ENCODE assay signal across 23 cellular contexts in genomic region chr5:59999056-59999455, GRCh38.
A peak's percentile ranks its signal among the peaks of the same experiment; 100 is the strongest.
DNase-seq lines count a peak whose midpoint lies in the region; ATAC-seq, FAIRE-seq and TF ChIP-seq lines count a peak whose summit lies in the region.
"Had no signal": no experiment of that assay in that cellular context is flagged by ENCODE, and none has a peak within 500 bp of the region (broad histone marks: within the 10 kb centered on the region; RNA-seq: fewer than 3 reads in every experiment).

No MANE protein-coding gene starts in this region.

- TF ChIP-seq CTCF in retinal pigment epithelial cell (conservative IDR thresholded peaks at IDR 0.05; ENCODE audit: low read depth, low read length) (no peak), pancreas (IDR thresholded peaks at IDR 0.05) (no peak)

- H3K36me3 ChIP-seq in pancreas, result no peaks in the 10 kb centered on the region
- H3K36me3 ChIP-seq: upper lobe of left lung had no signal

- no peak for TF ChIP-seq POLR2A in GM12892 (IDR thresholded peaks at IDR 0.05; ENCODE audit: low read depth, low read length)

- H3K27me3 ChIP-seq in pancreas, result no peaks in the 10 kb centered on the region
- H3K27me3 ChIP-seq: upper lobe of left lung had no signal

- intact Hi-C loops in pancreas (cut with DNase I), result no loop called here

- H3K27ac ChIP-seq in pancreas, result no peak overlapping the region
- H3K27ac ChIP-seq: psoas muscle, upper lobe of left lung had no signal

- no peaks in the 10 kb centered on the region for H3K9me3 ChIP-seq in pancreas

- FAIRE-seq in HTR-8/SVneo (lab: Jason Lieb, UNC) (no peak), GM12892 (lab: Jason Lieb, UNC) (no peak), pancreas (lab: Jason Lieb, UNC) (no peak)
- FAIRE-seq: endothelial cell of umbilical vein had no signal

- 72 to 75% methylated on average over 2 of the region's 2 CpGs for WGBS in pancreas, 2 donors

- peak; percentile 18 for DNase-seq in HTR-8/SVneo (ENCODE audit: insufficient read length, low spot score)
- peak; percentile 78 for DNase-seq in astrocyte of the hippocampus (ENCODE audit: low read depth, low spot score)
- DNase-seq in islet precursor cell, result peak; percentile 93
- DNase-seq in retinal pigment epithelial cell (ENCODE audit: low read depth), result peak; percentile 69
- DNase-seq in GM12892 (ENCODE audit: insufficient read length), result no peak
- DNase-seq in GM03348 (ENCODE audit: low spot score), result no peak
- no peak for DNase-seq in NCI-H1092 treated with DMSO at 0.1 percent for 48 hours (lab: John Stamatoyannopoulos, UW)
- DNase-seq in pancreas, result no peak
- DNase-seq: activated CD8-positive, alpha-beta memory T cell treated with anti-CD3 and anti-CD28 coated beads, Interleukin-2, amount 50 U/mL, for 48 hours; activated effector memory CD4-positive, alpha-beta T cell treated with Interleukin-2 at 50 U/mL for 16 hours; AML-193; dermis blood vessel endothelial cell; foreskin fibroblast; hypothalamus; NCI-H187; NCI-H2227 treated with DMSO at 0.1 percent for 48 hours; NCI-H82; nephron progenitor cell; psoas muscle; SHP77; stimulated activated CD4-positive, alpha-beta T cell treated with anti-CD3 and anti-CD28 coated beads, Interleukin-4, amount 100 ng/mL, for 4 hours; upper lobe of left lung had no signal

- no peak for ATAC-seq in pancreas
- ATAC-seq: psoas muscle had no signal

- H3K4me1 ChIP-seq in pancreas, result no peaks in the 10 kb centered on the region
- H3K4me1 ChIP-seq: psoas muscle, upper lobe of left lung had no signal

- H3K4me3 ChIP-seq in retinal pigment epithelial cell (ENCODE audit: low read length) (no peak overlapping the region), pancreas (no peak overlapping the region)
- H3K4me3 ChIP-seq: psoas muscle, upper lobe of left lung had no signal

Comparison
In these comparisons a context has a peak if more than half of its experiments do, and no peak if none do; other contexts are left out.
1. DNase-seq: peak in HTR-8/SVneo (single experiment), astrocyte of the hippocampus (single experiment), islet precursor cell (single experiment) and retinal pigment epithelial cell (single experiment); none in GM12892 (single experiment), GM03348 (single experiment), NCI-H1092 treated with DMSO at 0.1 percent for 48 hours (single experiment) and pancreas (0 of 6).